ENCODE assay signal across 1 cellular context in the genomic region with DNA sequence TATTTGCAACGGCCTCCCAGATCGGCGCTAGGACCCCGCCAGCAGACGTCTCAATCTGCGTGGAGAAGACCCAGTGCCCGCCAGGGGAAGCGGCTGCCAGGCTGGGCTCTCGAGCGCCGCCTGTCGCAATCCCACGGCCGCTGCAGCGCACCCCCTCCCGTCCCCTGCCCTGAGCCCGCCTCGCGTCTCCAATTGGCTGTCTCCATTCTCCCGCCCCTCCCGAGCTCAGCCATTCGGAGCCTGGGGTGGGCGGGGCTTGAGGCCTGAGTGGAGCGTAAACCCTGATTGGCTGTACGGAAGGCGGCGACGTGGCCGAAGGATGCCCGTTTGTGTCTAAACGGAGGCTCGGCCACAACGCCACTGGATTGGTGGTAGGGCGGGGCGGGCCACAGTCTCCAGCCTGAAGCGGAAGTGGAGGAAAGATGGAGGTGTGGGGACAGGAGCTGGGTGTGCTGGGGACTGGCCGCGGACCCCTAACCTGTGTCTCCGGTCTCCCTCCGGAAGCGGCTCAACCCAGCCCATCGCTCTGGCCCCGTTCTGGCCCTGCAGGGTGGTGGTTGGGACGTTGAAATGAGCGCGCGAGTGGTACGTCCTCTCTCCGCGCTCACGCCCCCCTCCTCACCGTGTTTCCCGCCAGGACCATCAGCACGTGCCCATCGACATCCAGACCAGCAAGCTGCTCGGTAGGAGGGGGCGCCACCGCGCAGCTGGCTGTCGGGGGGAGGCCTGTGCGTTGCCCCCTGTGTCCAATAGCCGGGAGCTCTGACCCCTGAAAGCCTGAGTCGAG.
A peak's percentile ranks its signal among the peaks of the same experiment; 100 is the strongest.
TF ChIP-seq lines count a peak whose summit lies in the region.

A gene with protein sequence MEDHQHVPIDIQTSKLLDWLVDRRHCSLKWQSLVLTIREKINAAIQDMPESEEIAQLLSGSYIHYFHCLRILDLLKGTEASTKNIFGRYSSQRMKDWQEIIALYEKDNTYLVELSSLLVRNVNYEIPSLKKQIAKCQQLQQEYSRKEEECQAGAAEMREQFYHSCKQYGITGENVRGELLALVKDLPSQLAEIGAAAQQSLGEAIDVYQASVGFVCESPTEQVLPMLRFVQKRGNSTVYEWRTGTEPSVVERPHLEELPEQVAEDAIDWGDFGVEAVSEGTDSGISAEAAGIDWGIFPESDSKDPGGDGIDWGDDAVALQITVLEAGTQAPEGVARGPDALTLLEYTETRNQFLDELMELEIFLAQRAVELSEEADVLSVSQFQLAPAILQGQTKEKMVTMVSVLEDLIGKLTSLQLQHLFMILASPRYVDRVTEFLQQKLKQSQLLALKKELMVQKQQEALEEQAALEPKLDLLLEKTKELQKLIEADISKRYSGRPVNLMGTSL (plus strand): TSS at position 389 of the 787 bp plus-strand sequence. CDS start 34 bp downstream, at position 423.

TF ChIP-seq in HepG2, 621 proteins besides CTCF, POLR2A, EP300 and RAD21 (continued from another document and continues in another):
- TF ChIP-seq, protein P1, sequence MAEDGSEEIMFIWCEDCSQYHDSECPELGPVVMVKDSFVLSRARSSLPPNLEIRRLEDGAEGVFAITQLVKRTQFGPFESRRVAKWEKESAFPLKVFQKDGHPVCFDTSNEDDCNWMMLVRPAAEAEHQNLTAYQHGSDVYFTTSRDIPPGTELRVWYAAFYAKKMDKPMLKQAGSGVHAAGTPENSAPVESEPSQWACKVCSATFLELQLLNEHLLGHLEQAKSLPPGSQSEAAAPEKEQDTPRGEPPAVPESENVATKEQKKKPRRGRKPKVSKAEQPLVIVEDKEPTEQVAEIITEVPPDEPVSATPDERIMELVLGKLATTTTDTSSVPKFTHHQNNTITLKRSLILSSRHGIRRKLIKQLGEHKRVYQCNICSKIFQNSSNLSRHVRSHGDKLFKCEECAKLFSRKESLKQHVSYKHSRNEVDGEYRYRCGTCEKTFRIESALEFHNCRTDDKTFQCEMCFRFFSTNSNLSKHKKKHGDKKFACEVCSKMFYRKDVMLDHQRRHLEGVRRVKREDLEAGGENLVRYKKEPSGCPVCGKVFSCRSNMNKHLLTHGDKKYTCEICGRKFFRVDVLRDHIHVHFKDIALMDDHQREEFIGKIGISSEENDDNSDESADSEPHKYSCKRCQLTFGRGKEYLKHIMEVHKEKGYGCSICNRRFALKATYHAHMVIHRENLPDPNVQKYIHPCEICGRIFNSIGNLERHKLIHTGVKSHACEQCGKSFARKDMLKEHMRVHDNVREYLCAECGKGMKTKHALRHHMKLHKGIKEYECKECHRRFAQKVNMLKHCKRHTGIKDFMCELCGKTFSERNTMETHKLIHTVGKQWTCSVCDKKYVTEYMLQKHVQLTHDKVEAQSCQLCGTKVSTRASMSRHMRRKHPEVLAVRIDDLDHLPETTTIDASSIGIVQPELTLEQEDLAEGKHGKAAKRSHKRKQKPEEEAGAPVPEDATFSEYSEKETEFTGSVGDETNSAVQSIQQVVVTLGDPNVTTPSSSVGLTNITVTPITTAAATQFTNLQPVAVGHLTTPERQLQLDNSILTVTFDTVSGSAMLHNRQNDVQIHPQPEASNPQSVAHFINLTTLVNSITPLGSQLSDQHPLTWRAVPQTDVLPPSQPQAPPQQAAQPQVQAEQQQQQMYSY (CRISPR knock-in tag; IDR thresholded peaks at IDR 0.05) = no peak
- peak; percentile 72; the same call in 1 of the 2 replicates for TF ChIP-seq BRD4 (CRISPR knock-in tag; IDR thresholded peaks at IDR 0.05)
- peak; percentile 91 for TF ChIP-seq POGZ (CRISPR knock-in tag; IDR thresholded peaks at IDR 0.05)
- TF ChIP-seq, protein P2, sequence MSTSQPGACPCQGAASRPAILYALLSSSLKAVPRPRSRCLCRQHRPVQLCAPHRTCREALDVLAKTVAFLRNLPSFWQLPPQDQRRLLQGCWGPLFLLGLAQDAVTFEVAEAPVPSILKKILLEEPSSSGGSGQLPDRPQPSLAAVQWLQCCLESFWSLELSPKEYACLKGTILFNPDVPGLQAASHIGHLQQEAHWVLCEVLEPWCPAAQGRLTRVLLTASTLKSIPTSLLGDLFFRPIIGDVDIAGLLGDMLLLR (CRISPR knock-in tag; IDR thresholded peaks at IDR 0.05) = peak; percentile 98
- TF ChIP-seq, protein P3, sequence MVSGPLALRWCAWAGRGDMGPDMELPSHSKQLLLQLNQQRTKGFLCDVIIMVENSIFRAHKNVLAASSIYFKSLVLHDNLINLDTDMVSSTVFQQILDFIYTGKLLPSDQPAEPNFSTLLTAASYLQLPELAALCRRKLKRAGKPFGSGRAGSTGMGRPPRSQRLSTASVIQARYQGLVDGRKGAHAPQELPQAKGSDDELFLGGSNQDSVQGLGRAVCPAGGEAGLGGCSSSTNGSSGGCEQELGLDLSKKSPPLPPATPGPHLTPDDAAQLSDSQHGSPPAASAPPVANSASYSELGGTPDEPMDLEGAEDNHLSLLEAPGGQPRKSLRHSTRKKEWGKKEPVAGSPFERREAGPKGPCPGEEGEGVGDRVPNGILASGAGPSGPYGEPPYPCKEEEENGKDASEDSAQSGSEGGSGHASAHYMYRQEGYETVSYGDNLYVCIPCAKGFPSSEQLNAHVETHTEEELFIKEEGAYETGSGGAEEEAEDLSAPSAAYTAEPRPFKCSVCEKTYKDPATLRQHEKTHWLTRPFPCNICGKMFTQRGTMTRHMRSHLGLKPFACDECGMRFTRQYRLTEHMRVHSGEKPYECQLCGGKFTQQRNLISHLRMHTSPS (CRISPR knock-in tag; IDR thresholded peaks at IDR 0.05; ENCODE audit: low read depth) = peak; percentile 85
- TF ChIP-seq, protein P4, sequence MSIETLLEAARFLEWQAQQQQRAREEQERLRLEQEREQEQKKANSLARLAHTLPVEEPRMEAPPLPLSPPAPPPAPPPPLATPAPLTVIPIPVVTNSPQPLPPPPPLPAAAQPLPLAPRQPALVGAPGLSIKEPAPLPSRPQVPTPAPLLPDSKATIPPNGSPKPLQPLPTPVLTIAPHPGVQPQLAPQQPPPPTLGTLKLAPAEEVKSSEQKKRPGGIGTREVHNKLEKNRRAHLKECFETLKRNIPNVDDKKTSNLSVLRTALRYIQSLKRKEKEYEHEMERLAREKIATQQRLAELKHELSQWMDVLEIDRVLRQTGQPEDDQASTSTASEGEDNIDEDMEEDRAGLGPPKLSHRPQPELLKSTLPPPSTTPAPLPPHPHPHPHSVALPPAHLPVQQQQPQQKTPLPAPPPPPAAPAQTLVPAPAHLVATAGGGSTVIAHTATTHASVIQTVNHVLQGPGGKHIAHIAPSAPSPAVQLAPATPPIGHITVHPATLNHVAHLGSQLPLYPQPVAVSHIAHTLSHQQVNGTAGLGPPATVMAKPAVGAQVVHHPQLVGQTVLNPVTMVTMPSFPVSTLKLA (IDR thresholded peaks at IDR 0.05) = peak; percentile 49
- TF ChIP-seq, protein P5, sequence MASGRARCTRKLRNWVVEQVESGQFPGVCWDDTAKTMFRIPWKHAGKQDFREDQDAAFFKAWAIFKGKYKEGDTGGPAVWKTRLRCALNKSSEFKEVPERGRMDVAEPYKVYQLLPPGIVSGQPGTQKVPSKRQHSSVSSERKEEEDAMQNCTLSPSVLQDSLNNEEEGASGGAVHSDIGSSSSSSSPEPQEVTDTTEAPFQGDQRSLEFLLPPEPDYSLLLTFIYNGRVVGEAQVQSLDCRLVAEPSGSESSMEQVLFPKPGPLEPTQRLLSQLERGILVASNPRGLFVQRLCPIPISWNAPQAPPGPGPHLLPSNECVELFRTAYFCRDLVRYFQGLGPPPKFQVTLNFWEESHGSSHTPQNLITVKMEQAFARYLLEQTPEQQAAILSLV (CRISPR knock-in tag; IDR thresholded peaks at IDR 0.05; ENCODE audit: borderline replicate concordance) = peak; percentile 92; the same call in 1 of the 2 replicates
- TF ChIP-seq, protein P6, sequence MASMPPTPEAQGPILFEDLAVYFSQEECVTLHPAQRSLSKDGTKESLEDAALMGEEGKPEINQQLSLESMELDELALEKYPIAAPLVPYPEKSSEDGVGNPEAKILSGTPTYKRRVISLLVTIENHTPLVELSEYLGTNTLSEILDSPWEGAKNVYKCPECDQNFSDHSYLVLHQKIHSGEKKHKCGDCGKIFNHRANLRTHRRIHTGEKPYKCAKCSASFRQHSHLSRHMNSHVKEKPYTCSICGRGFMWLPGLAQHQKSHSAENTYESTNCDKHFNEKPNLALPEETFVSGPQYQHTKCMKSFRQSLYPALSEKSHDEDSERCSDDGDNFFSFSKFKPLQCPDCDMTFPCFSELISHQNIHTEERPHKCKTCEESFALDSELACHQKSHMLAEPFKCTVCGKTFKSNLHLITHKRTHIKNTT (CRISPR knock-in tag; IDR thresholded peaks at IDR 0.05) = 0 out of 2 replicates have a peak, but pooled peaks have one; percentile 37
- TF ChIP-seq, protein P7, sequence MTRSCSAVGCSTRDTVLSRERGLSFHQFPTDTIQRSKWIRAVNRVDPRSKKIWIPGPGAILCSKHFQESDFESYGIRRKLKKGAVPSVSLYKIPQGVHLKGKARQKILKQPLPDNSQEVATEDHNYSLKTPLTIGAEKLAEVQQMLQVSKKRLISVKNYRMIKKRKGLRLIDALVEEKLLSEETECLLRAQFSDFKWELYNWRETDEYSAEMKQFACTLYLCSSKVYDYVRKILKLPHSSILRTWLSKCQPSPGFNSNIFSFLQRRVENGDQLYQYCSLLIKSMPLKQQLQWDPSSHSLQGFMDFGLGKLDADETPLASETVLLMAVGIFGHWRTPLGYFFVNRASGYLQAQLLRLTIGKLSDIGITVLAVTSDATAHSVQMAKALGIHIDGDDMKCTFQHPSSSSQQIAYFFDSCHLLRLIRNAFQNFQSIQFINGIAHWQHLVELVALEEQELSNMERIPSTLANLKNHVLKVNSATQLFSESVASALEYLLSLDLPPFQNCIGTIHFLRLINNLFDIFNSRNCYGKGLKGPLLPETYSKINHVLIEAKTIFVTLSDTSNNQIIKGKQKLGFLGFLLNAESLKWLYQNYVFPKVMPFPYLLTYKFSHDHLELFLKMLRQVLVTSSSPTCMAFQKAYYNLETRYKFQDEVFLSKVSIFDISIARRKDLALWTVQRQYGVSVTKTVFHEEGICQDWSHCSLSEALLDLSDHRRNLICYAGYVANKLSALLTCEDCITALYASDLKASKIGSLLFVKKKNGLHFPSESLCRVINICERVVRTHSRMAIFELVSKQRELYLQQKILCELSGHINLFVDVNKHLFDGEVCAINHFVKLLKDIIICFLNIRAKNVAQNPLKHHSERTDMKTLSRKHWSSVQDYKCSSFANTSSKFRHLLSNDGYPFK (CRISPR knock-in tag; IDR thresholded peaks at IDR 0.05; ENCODE audit: borderline replicate concordance) = peak; percentile 86; the same call in 1 of the 2 replicates
- TF ChIP-seq FOXA3 (CRISPR knock-in tag; IDR thresholded peaks at IDR 0.05) = peak; percentile 74
- TF ChIP-seq, protein P8, sequence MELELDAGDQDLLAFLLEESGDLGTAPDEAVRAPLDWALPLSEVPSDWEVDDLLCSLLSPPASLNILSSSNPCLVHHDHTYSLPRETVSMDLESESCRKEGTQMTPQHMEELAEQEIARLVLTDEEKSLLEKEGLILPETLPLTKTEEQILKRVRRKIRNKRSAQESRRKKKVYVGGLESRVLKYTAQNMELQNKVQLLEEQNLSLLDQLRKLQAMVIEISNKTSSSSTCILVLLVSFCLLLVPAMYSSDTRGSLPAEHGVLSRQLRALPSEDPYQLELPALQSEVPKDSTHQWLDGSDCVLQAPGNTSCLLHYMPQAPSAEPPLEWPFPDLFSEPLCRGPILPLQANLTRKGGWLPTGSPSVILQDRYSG (CRISPR knock-in tag; IDR thresholded peaks at IDR 0.05) = no peak
- peak; percentile 98 for TF ChIP-seq ZBTB7A (CRISPR knock-in tag; IDR thresholded peaks at IDR 0.05)
- TF ChIP-seq ZNF850 (CRISPR knock-in tag; conservative IDR thresholded peaks at IDR 0.05) = no peak
- TF ChIP-seq ZNF256 (CRISPR knock-in tag; conservative IDR thresholded peaks at IDR 0.05) = 0 out of 2 replicates have a peak, but pooled peaks have one; percentile 39
- peak; percentile 45; the same call in 1 of the 2 replicates for TF ChIP-seq ZNF34 (CRISPR knock-in tag; IDR thresholded peaks at IDR 0.05; ENCODE audit: borderline replicate concordance)
- TF ChIP-seq ZIK1 (CRISPR knock-in tag; IDR thresholded peaks at IDR 0.05; ENCODE audit: borderline replicate concordance, low read depth) = peak; percentile 94; the same call in 1 of the 2 replicates
- TF ChIP-seq, protein P9, sequence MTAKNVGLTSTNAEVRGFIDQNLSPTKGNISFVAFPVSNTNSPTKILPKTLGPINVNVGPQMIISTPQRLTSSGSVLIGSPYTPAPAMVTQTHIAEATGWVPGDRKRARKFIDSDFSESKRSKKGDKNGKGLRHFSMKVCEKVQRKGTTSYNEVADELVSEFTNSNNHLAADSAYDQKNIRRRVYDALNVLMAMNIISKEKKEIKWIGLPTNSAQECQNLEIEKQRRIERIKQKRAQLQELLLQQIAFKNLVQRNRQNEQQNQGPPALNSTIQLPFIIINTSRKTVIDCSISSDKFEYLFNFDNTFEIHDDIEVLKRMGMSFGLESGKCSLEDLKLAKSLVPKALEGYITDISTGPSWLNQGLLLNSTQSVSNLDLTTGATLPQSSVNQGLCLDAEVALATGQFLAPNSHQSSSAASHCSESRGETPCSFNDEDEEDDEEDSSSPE (CRISPR knock-in tag; IDR thresholded peaks at IDR 0.05) = peak; percentile 98
- TF ChIP-seq SP4 (CRISPR knock-in tag; IDR thresholded peaks at IDR 0.05) = peak; percentile 98
- TF ChIP-seq SOX6 (IDR thresholded peaks at IDR 0.05) = no peak
- peak; percentile 85 for TF ChIP-seq SOX6 (CRISPR knock-in tag; IDR thresholded peaks at IDR 0.05)
- peak; percentile 98; the same call in 1 of the 2 replicates for TF ChIP-seq ZFP82 (CRISPR knock-in tag; IDR thresholded peaks at IDR 0.05; ENCODE audit: borderline replicate concordance)
- no peak; the same call in 1 of the 2 replicates for TF ChIP-seq ZSCAN29 (CRISPR knock-in tag; conservative IDR thresholded peaks at IDR 0.05)
- 0 out of 2 replicates have a peak, but pooled peaks have one; percentile 2 for TF ChIP-seq NFE2L2 (IDR thresholded peaks at IDR 0.05; ENCODE audit: low read length)
- TF ChIP-seq, protein P10, sequence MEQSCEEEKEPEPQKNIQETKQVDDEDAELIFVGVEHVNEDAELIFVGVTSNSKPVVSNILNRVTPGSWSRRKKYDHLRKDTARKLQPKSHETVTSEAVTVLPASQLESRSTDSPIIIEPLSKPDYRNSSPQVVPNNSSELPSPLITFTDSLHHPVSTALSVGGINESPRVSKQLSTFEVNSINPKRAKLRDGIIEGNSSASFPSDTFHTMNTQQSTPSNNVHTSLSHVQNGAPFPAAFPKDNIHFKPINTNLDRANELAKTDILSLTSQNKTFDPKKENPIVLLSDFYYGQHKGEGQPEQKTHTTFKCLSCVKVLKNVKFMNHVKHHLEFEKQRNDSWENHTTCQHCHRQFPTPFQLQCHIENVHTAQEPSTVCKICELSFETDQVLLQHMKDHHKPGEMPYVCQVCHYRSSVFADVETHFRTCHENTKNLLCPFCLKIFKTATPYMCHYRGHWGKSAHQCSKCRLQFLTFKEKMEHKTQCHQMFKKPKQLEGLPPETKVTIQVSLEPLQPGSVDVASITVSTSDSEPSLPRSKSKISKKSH (CRISPR knock-in tag; IDR thresholded peaks at IDR 0.05; ENCODE audit: borderline replicate concordance) = peak; percentile 95
- TF ChIP-seq, protein P11, sequence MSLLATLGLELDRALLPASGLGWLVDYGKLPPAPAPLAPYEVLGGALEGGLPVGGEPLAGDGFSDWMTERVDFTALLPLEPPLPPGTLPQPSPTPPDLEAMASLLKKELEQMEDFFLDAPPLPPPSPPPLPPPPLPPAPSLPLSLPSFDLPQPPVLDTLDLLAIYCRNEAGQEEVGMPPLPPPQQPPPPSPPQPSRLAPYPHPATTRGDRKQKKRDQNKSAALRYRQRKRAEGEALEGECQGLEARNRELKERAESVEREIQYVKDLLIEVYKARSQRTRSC (CRISPR knock-in tag; IDR thresholded peaks at IDR 0.05; ENCODE audit: low read depth) = peak; percentile 77; the same call in 1 of the 2 replicates
- no peak; the same call in none of the 2 replicates for TF ChIP-seq RFXANK (CRISPR knock-in tag; IDR thresholded peaks at IDR 0.05)
- peak; percentile 98 for TF ChIP-seq ZNF772 (CRISPR knock-in tag; IDR thresholded peaks at IDR 0.05)
